In genomic region chr20:45791668-45792512, GRCh38 we compare ENCODE assay signal across 8 cellular contexts. TPM values are rescaled to one million over a fixed set of nuclear protein-coding genes. Genes with fewer than 3 reads are reported as not detected.
DNase-seq lines count a peak whose midpoint lies in the region; ATAC-seq and TF ChIP-seq lines count a peak whose summit lies in the region.

A gene with protein sequence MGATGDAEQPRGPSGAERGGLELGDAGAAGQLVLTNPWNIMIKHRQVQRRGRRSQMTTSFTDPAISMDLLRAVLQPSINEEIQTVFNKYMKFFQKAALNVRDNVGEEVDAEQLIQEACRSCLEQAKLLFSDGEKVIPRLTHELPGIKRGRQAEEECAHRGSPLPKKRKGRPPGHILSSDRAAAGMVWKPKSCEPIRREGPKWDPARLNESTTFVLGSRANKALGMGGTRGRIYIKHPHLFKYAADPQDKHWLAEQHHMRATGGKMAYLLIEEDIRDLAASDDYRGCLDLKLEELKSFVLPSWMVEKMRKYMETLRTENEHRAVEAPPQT (plus strand): TSS chr20:45791954. CDS start chr20:45792005, 51 bp downstream.
Gene WFDC3, minus strand, starts transcription at chr20:45791883. Its CDS starts 1,908 bp downstream, at chr20:45789975.

- DNase-seq in DMS79 (lab: John Stamatoyannopoulos, UW) (peak; percentile 46), LHCN-M2 (ENCODE audit: low read depth) (peak; percentile 84), RPMI7951 (ENCODE audit: low read depth) (peak; percentile 95), fibroblast of the aortic adventitia (ENCODE audit: low read depth) (peak; percentile 84)
- peak; percentile 83 for DNase-seq in activated T-helper 9 cell treated with anti-CD3 and anti-CD28 coated beads, Interleukin-2, amount 50 U/mL, for 16 hours (ENCODE audit: low read depth)
- DNase-seq in natural killer cell treated with Interleukin-12 subunit alpha and Interleukin-12 subunit beta and Interleukin-15 and Interleukin-18, amount 100 ng/mL, for 72 hours (ENCODE audit: low spot score): peak; percentile 93
- peak; percentile 71 to 87 (median 80) for DNase-seq in stimulated activated naive CD4-positive, alpha-beta T cell (lab: John Stamatoyannopoulos, UW)

- peaks cover 10 to 23% of the 10 kb centered on the region in 2 donors for H3K4me1 Mint-ChIP-seq in natural killer cell treated with Interleukin-12 subunit alpha and Interleukin-12 subunit beta and Interleukin-15 and Interleukin-18, amount 100 ng/mL, for 72 hours (ENCODE audit: low read depth in 2 of 2)

- peaks cover 15% of the 10 kb centered on the region for H3K36me3 Mint-ChIP-seq in natural killer cell treated with Interleukin-12 subunit alpha and Interleukin-12 subunit beta and Interleukin-15 and Interleukin-18, amount 100 ng/mL, for 72 hours

- H3K4me3 Mint-ChIP-seq in natural killer cell treated with Interleukin-12 subunit alpha and Interleukin-12 subunit beta and Interleukin-15 and Interleukin-18, amount 100 ng/mL, for 72 hours: peak within 1 kb of the TSS; percentile 96

- TF ChIP-seq CTCF in fibroblast of the aortic adventitia (IDR thresholded peaks at IDR 0.05; ENCODE audit: insufficient read depth, low read length): no peak

- peak within 1 kb of the TSS; percentile 92 for H3K4me3 ChIP-seq in fibroblast of the aortic adventitia (ENCODE audit: low read depth, low read length)

- H3K9me3 Mint-ChIP-seq in natural killer cell treated with Interleukin-12 subunit alpha and Interleukin-12 subunit beta and Interleukin-15 and Interleukin-18, amount 100 ng/mL, for 72 hours: no peaks in the 10 kb centered on the region

- ATAC-seq in GM21737 (IDR thresholded peaks at IDR 0.05; ENCODE audit: unreplicated experiment): peak; percentile 87
- ATAC-seq in natural killer cell treated with Interleukin-12 subunit alpha and Interleukin-12 subunit beta and Interleukin-15 and Interleukin-18, amount 100 ng/mL, for 72 hours: peak; percentile 96 to 98

- H3K27ac Mint-ChIP-seq in natural killer cell treated with Interleukin-12 subunit alpha and Interleukin-12 subunit beta and Interleukin-15 and Interleukin-18, amount 100 ng/mL, for 72 hours: peak within 1 kb of the TSS; percentile 91 to 93

- no peaks in the 10 kb centered on the region for H3K27me3 Mint-ChIP-seq in natural killer cell treated with Interleukin-12 subunit alpha and Interleukin-12 subunit beta and Interleukin-15 and Interleukin-18, amount 100 ng/mL, for 72 hours

RNA-seq across cellular contexts. Expression of the first gene that starts in this region (rescaled TPM):
- total RNA-seq in LHCN-M2 (2014; rRNA removed) (22.9 and 35.5 TPM in 2 replicates), fibroblast of the aortic adventitia (ENCODE audit: low replicate concordance) (17.4 and 26.4 TPM in 2 replicates)
- 47.5 TPM for polyA plus RNA-seq in LHCN-M2 (2012)
- 44.1 and 51.4 TPM in 2 replicates for total RNA-seq in RPMI7951 (2014; rRNA removed; shearing (Covaris generic))
- 10 to 100 TPM; 25.5 to 30.4 TPM for total RNA-seq in natural killer cell treated with Interleukin-12 subunit alpha and Interleukin-12 subunit beta and Interleukin-15 and Interleukin-18, amount 100 ng/mL, for 72 hours

RNA-seq across cellular contexts. Expression of gene WFDC3, which starts in this region (rescaled TPM):
- total RNA-seq in LHCN-M2 (2014; rRNA removed) (0.51 and 0.75 TPM in 2 replicates), fibroblast of the aortic adventitia (ENCODE audit: low replicate concordance) (0.18 TPM in 1 of 2 replicates, not detected in the other)
- polyA plus RNA-seq in LHCN-M2 (2012): 2.6 TPM
- 3.6 and 8.8 TPM in 2 replicates for total RNA-seq in RPMI7951 (2014; rRNA removed; shearing (Covaris generic))
- total RNA-seq in natural killer cell treated with Interleukin-12 subunit alpha and Interleukin-12 subunit beta and Interleukin-15 and Interleukin-18, amount 100 ng/mL, for 72 hours: not detected

Comparison
In these comparisons a context has a peak if more than half of its experiments do, and no peak if none do; other contexts are left out.
1. Peak in every context shown above with its lines: DNase-seq, ATAC-seq and H3K4me3 ChIP-seq.